In the genomic region with DNA sequence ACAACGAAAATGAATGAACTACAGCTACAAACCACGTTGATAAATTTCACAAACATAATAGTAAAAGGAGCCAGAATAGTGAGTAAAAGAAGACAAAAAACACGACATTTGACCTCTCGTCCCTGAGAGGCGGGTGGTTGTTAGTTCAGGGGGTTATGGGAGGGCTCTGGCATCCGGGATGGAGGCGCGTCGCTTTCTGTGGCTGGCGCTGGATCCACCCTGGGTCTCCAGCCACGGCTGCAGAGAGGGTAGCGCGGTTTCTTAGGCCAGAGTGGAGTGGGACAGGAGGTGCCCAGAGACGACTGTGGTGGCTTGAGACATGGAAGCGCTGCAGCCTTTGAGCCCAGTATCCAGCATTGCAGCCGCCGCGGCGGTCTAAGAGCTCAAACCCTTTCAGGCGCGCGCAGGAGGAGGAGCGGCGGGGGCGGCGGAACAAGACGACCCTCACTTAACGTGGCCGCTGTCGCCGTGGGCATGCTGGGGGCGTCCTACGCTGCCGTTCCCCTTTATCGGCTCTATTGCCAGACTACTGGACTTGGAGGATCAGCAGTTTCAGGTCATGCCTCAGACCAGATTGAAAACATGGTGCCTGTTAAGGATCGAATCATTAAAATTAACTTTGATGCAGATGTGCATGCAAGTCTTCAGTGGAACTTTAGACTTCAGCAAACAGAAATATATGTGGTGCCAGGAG, we compare ENCODE assay signal across 9 cellular contexts. TPM values are rescaled to one million over a fixed set of nuclear protein-coding genes. Genes with fewer than 3 reads are reported as not detected.
DNase-seq lines count a peak whose midpoint lies in the region; ATAC-seq and TF ChIP-seq lines count a peak whose summit lies in the region.
"Had no signal": no experiment of that assay in that cellular context is flagged by ENCODE, and none has a peak within 500 bp of the region (broad histone marks: within the 10 kb centered on the region; RNA-seq: fewer than 3 reads in every experiment).

No MANE protein-coding gene starts in this region.

- intact Hi-C loops in CD8-positive, alpha-beta T cell (cut with DNase I, micrococcal nuclease), result loop anchor here in 1 of 2 experiments (5.0 to 10.0 kb wide), 2 partner anchors 40 to 78 kb away; a partner anchor contains a TSS
- intact Hi-C loops in dorsolateral prefrontal cortex (cut with DNase I), result no loop called here
- intact Hi-C loops in left colon (cut with DNase I, micrococcal nuclease), result no loop called here

- no peaks in the 10 kb centered on the region for H4K20me1 ChIP-seq in neural progenitor cell (ENCODE audit: low read depth)

- peak overlapping the region; percentile 84 for H3K4me2 ChIP-seq in neural progenitor cell

- no peaks in the 10 kb centered on the region for H3K36me3 ChIP-seq in CD8-positive, alpha-beta T cell (ENCODE audit: insufficient read depth, low read length)
- H3K36me3 ChIP-seq in MG63, result no peaks in the 10 kb centered on the region
- H3K36me3 ChIP-seq in neural progenitor cell, result no peaks in the 10 kb centered on the region
- peaks cover 6% of the 10 kb centered on the region; the same call in 1 of the 2 replicates for H3K36me3 ChIP-seq in WERI-Rb-1

- no peak for TF ChIP-seq CTCF in CD8-positive, alpha-beta T cell (IDR thresholded peaks at IDR 0.05)
- no peak for TF ChIP-seq CTCF in dorsolateral prefrontal cortex (IDR thresholded peaks at IDR 0.05 in 54 of 56, conservative IDR thresholded peaks at IDR 0.05 in 2 of 56; ENCODE audit: low read depth in 1 of 56, partially characterized antibody in 56 of 56)
- no peak for TF ChIP-seq CTCF in neural progenitor cell (IDR thresholded peaks at IDR 0.05)
- TF ChIP-seq CTCF in WERI-Rb-1 (IDR thresholded peaks at IDR 0.05; ENCODE audit: low read depth, low read length), result no peak

- H3K27ac ChIP-seq in CD8-positive, alpha-beta T cell (ENCODE audit: low read depth, low read length), result no peak overlapping the region
- peak overlapping the region in 3 of 59 donors; percentile 39 to 43 (median 39) for H3K27ac ChIP-seq in dorsolateral prefrontal cortex
- no peak overlapping the region for H3K27ac ChIP-seq in neural progenitor cell
- no peak overlapping the region for H3K27ac ChIP-seq in WERI-Rb-1

- peak in 1 of 7 experiments; percentile 54 for DNase-seq in CD8-positive, alpha-beta T cell
- DNase-seq in MG63 (no peak), dorsolateral prefrontal cortex (peak in 4 of 10 donors; percentile 25 to 46 (median 42)), neural progenitor cell (ENCODE audit: low spot score) (peak; percentile 79), WERI-Rb-1 (no peak), left colon (no peak)

- peaks cover 45% of the 10 kb centered on the region for H3K4me1 ChIP-seq in CD8-positive, alpha-beta T cell (ENCODE audit: insufficient read depth, low read length)
- H3K4me1 ChIP-seq in neural progenitor cell, result peaks cover 13% of the 10 kb centered on the region

- H3K36me3 Mint-ChIP-seq in CD8-positive, alpha-beta T cell, result no peaks in the 10 kb centered on the region
- no peaks in the 10 kb centered on the region for H3K36me3 Mint-ChIP-seq in neural progenitor cell

- peak overlapping the region; percentile 77 for H3K4me3 Mint-ChIP-seq in CD8-positive, alpha-beta T cell
- peak overlapping the region; percentile 89 for H3K4me3 Mint-ChIP-seq in neural progenitor cell

- H3K9ac ChIP-seq in neural progenitor cell, result no peak overlapping the region

- POLR2A ChIA-PET in CD8-positive, alpha-beta T cell (lab: Charles Lee), result no interaction called here

- peak overlapping the region; percentile 45 for H3K27ac Mint-ChIP-seq in CD8-positive, alpha-beta T cell
- peak overlapping the region; percentile 73 for H3K27ac Mint-ChIP-seq in neural progenitor cell

- H3K9me3 Mint-ChIP-seq in CD8-positive, alpha-beta T cell, result peaks cover 14% of the 10 kb centered on the region
- peaks cover 2% of the 10 kb centered on the region for H3K9me3 Mint-ChIP-seq in neural progenitor cell

- H3K4me1 Mint-ChIP-seq in CD8-positive, alpha-beta T cell (ENCODE audit: low read depth), result peaks cover 41% of the 10 kb centered on the region
- peaks cover 18% of the 10 kb centered on the region for H3K4me1 Mint-ChIP-seq in neural progenitor cell

- peak overlapping the region; percentile 42 for H3K4me3 ChIP-seq in CD8-positive, alpha-beta T cell (ENCODE audit: low read depth, low read length)
- H3K4me3 ChIP-seq in MG63 (peak overlapping the region; percentile 44), dorsolateral prefrontal cortex (peak overlapping the region; percentile 10 to 73 (median 58)), neural progenitor cell (peak overlapping the region; percentile 57), WERI-Rb-1 (ENCODE audit: low read depth, low read length) (no peak overlapping the region)

- CTCF ChIA-PET in CD8-positive, alpha-beta T cell (lab: Charles Lee), result no interaction called here

- no peaks in the 10 kb centered on the region for H3K27me3 ChIP-seq in CD8-positive, alpha-beta T cell (ENCODE audit: insufficient read depth, low read length)
- no peaks in the 10 kb centered on the region for H3K27me3 ChIP-seq in MG63
- peaks cover 0 to 57% (median 4%) of the 10 kb centered on the region in 45 donors for H3K27me3 ChIP-seq in dorsolateral prefrontal cortex
- peaks cover 4% of the 10 kb centered on the region for H3K27me3 ChIP-seq in neural progenitor cell
- no peaks in the 10 kb centered on the region for H3K27me3 ChIP-seq in WERI-Rb-1 (ENCODE audit: insufficient read depth, low read depth, severe bottlenecking)

- H2AFZ ChIP-seq in neural progenitor cell (replicated peaks), result peak overlapping the region; percentile 98

- H3F3A ChIP-seq in neural progenitor cell (ENCODE audit: low read depth), result peaks cover 23% of the 10 kb centered on the region

- no peak for ATAC-seq in CD8-positive, alpha-beta T cell
- ATAC-seq in GM21390 (IDR thresholded peaks at IDR 0.05; ENCODE audit: unreplicated experiment), result no peak
- no peak for ATAC-seq in left colon
- ATAC-seq in GM18867 (IDR thresholded peaks at IDR 0.05; ENCODE audit: unreplicated experiment), result no peak
- ATAC-seq: Panc1 had no signal

- peaks cover 12% of the 10 kb centered on the region for H3K79me2 ChIP-seq in neural progenitor cell (ENCODE audit: low read depth)

- peaks cover 41% of the 10 kb centered on the region for H3K27me3 Mint-ChIP-seq in CD8-positive, alpha-beta T cell (ENCODE audit: low read depth)
- peaks cover 6% of the 10 kb centered on the region for H3K27me3 Mint-ChIP-seq in neural progenitor cell (ENCODE audit: insufficient read depth, low read depth)

- no peaks in the 10 kb centered on the region for H3K9me3 ChIP-seq in CD8-positive, alpha-beta T cell (ENCODE audit: low read length)
- H3K9me3 ChIP-seq in MG63 (no peaks in the 10 kb centered on the region), neural progenitor cell (ENCODE audit: low read depth) (no peaks in the 10 kb centered on the region), WERI-Rb-1 (ENCODE audit: severe bottlenecking) (peaks cover 14% of the 10 kb centered on the region)

RNA-seq across cellular contexts. Expression of a gene that starts 3.7 kb away (rescaled TPM):
- not detected for total RNA-seq in CD8-positive, alpha-beta T cell
- 0.59 and 2.0 TPM in 2 replicates for total RNA-seq in MG63 (2014; rRNA removed; shearing (Covaris generic); ENCODE audit: low replicate concordance)
- 10 to 100 TPM in 13 of 120 experiments, 1 to 10 TPM in 107; 2.8 to 15.4 (median 6.4) TPM for total RNA-seq in dorsolateral prefrontal cortex
- total RNA-seq in neural progenitor cell (ENCODE audit: low replicate concordance), result 20.4 and 21.3 TPM in 2 replicates
- total RNA-seq in left colon, result 1 to 10 TPM; 1.2 to 2.2 TPM

RNA-seq across cellular contexts. Expression of a gene that starts 47.4 kb away (rescaled TPM):
- total RNA-seq in CD8-positive, alpha-beta T cell, result 1 to 10 TPM; 2.8 to 3.0 TPM
- 0.64 and 0.95 TPM in 2 replicates for total RNA-seq in MG63 (2014; rRNA removed; shearing (Covaris generic); ENCODE audit: low replicate concordance)
- total RNA-seq in dorsolateral prefrontal cortex, result 10 to 100 TPM in 5 of 120 experiments, 1 to 10 TPM in 115; 5.0 to 10.7 (median 8.0) TPM
- total RNA-seq in neural progenitor cell (ENCODE audit: low replicate concordance), result 15.1 and 20.7 TPM in 2 replicates
- 1 to 10 TPM; 4.9 to 5.1 TPM for total RNA-seq in left colon
